In genomic region chr5:134540747-134541733, GRCh38 we compare ENCODE assay signal across 10 cellular contexts. TPM values are rescaled to one million over a fixed set of nuclear protein-coding genes. Genes with fewer than 3 reads are reported as not detected.
A peak's percentile ranks its signal among the peaks of the same experiment; 100 is the strongest.
DNase-seq lines count a peak whose midpoint lies in the region; ATAC-seq and TF ChIP-seq lines count a peak whose summit lies in the region.
"Had no signal": no experiment of that assay in that cellular context is flagged by ENCODE, and none has a peak within 500 bp of the region (broad histone marks: within the 10 kb centered on the region; RNA-seq: fewer than 3 reads in every experiment).

No MANE protein-coding gene starts in this region.

- no peaks in the 10 kb centered on the region for H3K27me3 Mint-ChIP-seq in activated naive CD8-positive, alpha-beta T cell treated with anti-CD3 and anti-CD28 coated beads, Interleukin-2, amount 50 U/mL, for 24 hours
- H3K27me3 Mint-ChIP-seq in Calu3 (ENCODE audit: unreplicated experiment): no peaks in the 10 kb centered on the region

- peak; percentile 3 for TF ChIP-seq POLR2A in GM18951 (IDR thresholded peaks at IDR 0.05; ENCODE audit: extremely low read depth, insufficient read depth, insufficient read length)

- peaks cover 83% of the 10 kb centered on the region for H3K4me1 Mint-ChIP-seq in activated naive CD8-positive, alpha-beta T cell treated with anti-CD3 and anti-CD28 coated beads, Interleukin-2, amount 50 U/mL, for 24 hours
- H3K4me1 Mint-ChIP-seq in Calu3 (ENCODE audit: low read depth, unreplicated experiment): no peaks in the 10 kb centered on the region

- no TSS peak for BruUV-seq in Calu3 (replicated peaks; lab: Mats Ljungman, UMichigan)

- peak overlapping the region; percentile 4 for H3K4me3 Mint-ChIP-seq in activated naive CD8-positive, alpha-beta T cell treated with anti-CD3 and anti-CD28 coated beads, Interleukin-2, amount 50 U/mL, for 24 hours
- H3K4me3 Mint-ChIP-seq in Calu3 (ENCODE audit: low read depth, unreplicated experiment): no peak overlapping the region

- CTCF ChIA-PET in Calu3 (lab: Charles Lee): interaction anchor here (0.9 kb wide), 1 partner anchor 130 kb away, joined by 3 read pairs; the partner anchor contains the start of gene CDKN2AIPNL

- ATAC-seq in HG03342 (IDR thresholded peaks at IDR 0.05; ENCODE audit: unreplicated experiment): peak; percentile 27
- ATAC-seq in activated naive CD8-positive, alpha-beta T cell treated with anti-CD3 and anti-CD28 coated beads, Interleukin-2, amount 50 U/mL, for 24 hours: peak; percentile 7
- ATAC-seq in HG02885 (IDR thresholded peaks at IDR 0.05; ENCODE audit: poor library complexity, unreplicated experiment): no peak
- no peak for ATAC-seq in GM21619 (IDR thresholded peaks at IDR 0.05; ENCODE audit: unreplicated experiment)

- peak; percentile 60 for DNase-seq in DMS79 treated with DMSO at 0.1 percent for 48 hours (lab: John Stamatoyannopoulos, UW)
- DNase-seq in activated naive CD8-positive, alpha-beta T cell treated with anti-CD3 and anti-CD28 coated beads, Interleukin-2, amount 50 U/mL, for 24 hours: no peak
- DNase-seq in Calu3: no peak
- no peak for DNase-seq in 8988T
- DNase-seq: activated naive CD4-positive, alpha-beta T cell treated with Interleukin-2 at 50 U/mL for 16 hours; COR-L47 had no signal

- no peak for TF ChIP-seq CTCF in Calu3 (IDR thresholded peaks at IDR 0.05; ENCODE audit: unreplicated experiment)

- intact Hi-C loops in Calu3 (cut with micrococcal nuclease; ENCODE audit: unreplicated experiment): no loop called here

- in situ Hi-C loops in GM18951 (cut with MboI; ENCODE audit: low sequenced_read_pairs, unreplicated experiment): no loop called here

- peak overlapping the region; percentile 83 for H3K27ac Mint-ChIP-seq in activated naive CD8-positive, alpha-beta T cell treated with anti-CD3 and anti-CD28 coated beads, Interleukin-2, amount 50 U/mL, for 24 hours
- H3K27ac Mint-ChIP-seq in Calu3 (ENCODE audit: unreplicated experiment): no peak overlapping the region

- no peaks in the 10 kb centered on the region for H3K9me3 Mint-ChIP-seq in activated naive CD8-positive, alpha-beta T cell treated with anti-CD3 and anti-CD28 coated beads, Interleukin-2, amount 50 U/mL, for 24 hours
- H3K9me3 Mint-ChIP-seq in Calu3 (ENCODE audit: low read depth, unreplicated experiment): no peaks in the 10 kb centered on the region

- peaks cover 32% of the 10 kb centered on the region for H3K36me3 Mint-ChIP-seq in activated naive CD8-positive, alpha-beta T cell treated with anti-CD3 and anti-CD28 coated beads, Interleukin-2, amount 50 U/mL, for 24 hours (ENCODE audit: low read depth)
- peaks cover 56% of the 10 kb centered on the region for H3K36me3 Mint-ChIP-seq in Calu3 (ENCODE audit: insufficient read depth, unreplicated experiment)

RNA-seq across cellular contexts. Expression of gene JADE2, which starts 15.6 kb away (rescaled TPM):
- 93.4 and 128 TPM in 2 replicates for total RNA-seq in Calu3 (2022)

Comparison
In these comparisons a context has a peak if more than half of its experiments do, and no peak if none do; other contexts are left out.
1. ATAC-seq: peak in HG03342 (single experiment) and activated naive CD8-positive, alpha-beta T cell treated with anti-CD3 and anti-CD28 coated beads, Interleukin-2, amount 50 U/mL, for 24 hours (single experiment); none in HG02885 (single experiment) and GM21619 (single experiment).